ENCODE assay signal across 15 cellular contexts in genomic region chr20:34368547-34368946, GRCh38. TPM values are rescaled to one million over a fixed set of nuclear protein-coding genes. Genes with fewer than 3 reads are reported as not detected.
DNase-seq lines count a peak whose midpoint lies in the region; ATAC-seq, FAIRE-seq and TF ChIP-seq lines count a peak whose summit lies in the region.
"Had no signal": no experiment of that assay in that cellular context is flagged by ENCODE, and none has a peak within 500 bp of the region (broad histone marks: within the 10 kb centered on the region; RNA-seq: fewer than 3 reads in every experiment).

No MANE protein-coding gene starts in this region.

- H3K4me3 Mint-ChIP-seq in activated CD8-positive, alpha-beta T cell treated with anti-CD3 and anti-CD28 coated beads for 36 hours = no peak overlapping the region
- no peak overlapping the region for H3K4me3 Mint-ChIP-seq in stimulated activated memory B cell treated with anti-CD40 and anti-IgM and Interleukin-4, amounts not matched to agents 10 μg/mL and 1 μg/mL and 100 μg/mL, for 72 hours

- no peaks in the 10 kb centered on the region for H3K27me3 ChIP-seq in small intestine (ENCODE audit: control insufficient read depth in 2 of 2, insufficient read depth in 2 of 2, low read length in 2 of 2)
- H3K27me3 ChIP-seq: esophagus squamous epithelium, uterus had no signal

- H3K27ac ChIP-seq in small intestine (ENCODE audit: low read depth in 1 of 2, low read length in 1 of 2) = no peak overlapping the region
- H3K27ac ChIP-seq: uterus had no signal

- 67 to 70% (median 68%) methylated on average over 4 of the region's 4 CpGs for WGBS in small intestine, 3 donors

- H3K4me3 ChIP-seq in fibroblast of mammary gland (ENCODE audit: control insufficient read depth, low read depth, low read length) (no peak overlapping the region), small intestine (ENCODE audit: low read depth in 1 of 2, low read length in 2 of 2) (no peak overlapping the region)
- H3K4me3 ChIP-seq: esophagus squamous epithelium, uterus had no signal

- intact Hi-C loops in activated CD8-positive, alpha-beta T cell treated with anti-CD3 and anti-CD28 coated beads for 36 hours (cut with micrococcal nuclease) = no loop called here

- H3K27me3 Mint-ChIP-seq in activated CD8-positive, alpha-beta T cell treated with anti-CD3 and anti-CD28 coated beads for 36 hours = no peaks in the 10 kb centered on the region
- no peaks in the 10 kb centered on the region for H3K27me3 Mint-ChIP-seq in stimulated activated memory B cell treated with anti-CD40 and anti-IgM and Interleukin-4, amounts not matched to agents 10 μg/mL and 1 μg/mL and 100 μg/mL, for 72 hours

- peaks cover 3 to 16% of the 10 kb centered on the region in 2 donors for H3K36me3 ChIP-seq in small intestine (ENCODE audit: control insufficient read depth in 2 of 2, insufficient read depth in 2 of 2, low read length in 2 of 2)
- H3K36me3 ChIP-seq: uterus had no signal

- H3K4me1 Mint-ChIP-seq in activated CD8-positive, alpha-beta T cell treated with anti-CD3 and anti-CD28 coated beads for 36 hours (ENCODE audit: low read depth) = peaks cover 56% of the 10 kb centered on the region
- H3K4me1 Mint-ChIP-seq in stimulated activated memory B cell treated with anti-CD40 and anti-IgM and Interleukin-4, amounts not matched to agents 10 μg/mL and 1 μg/mL and 100 μg/mL, for 72 hours = peaks cover 45% of the 10 kb centered on the region

- H3K27ac Mint-ChIP-seq in activated naive CD4-positive, alpha-beta T cell treated with anti-CD3 and anti-CD28 coated beads, Interleukin-2, amount 50 U/mL, for 72 hours = peak overlapping the region; percentile 70 to 71
- peak overlapping the region; percentile 55 for H3K27ac Mint-ChIP-seq in activated CD8-positive, alpha-beta T cell treated with anti-CD3 and anti-CD28 coated beads for 36 hours
- peak overlapping the region; percentile 22 for H3K27ac Mint-ChIP-seq in stimulated activated memory B cell treated with anti-CD40 and anti-IgM and Interleukin-4, amounts not matched to agents 10 μg/mL and 1 μg/mL and 100 μg/mL, for 72 hours

- no peaks in the 10 kb centered on the region for H3K9me3 ChIP-seq in small intestine (ENCODE audit: control insufficient read depth, low read depth)
- H3K9me3 ChIP-seq: esophagus squamous epithelium, uterus had no signal

- no peak for ATAC-seq in activated naive CD4-positive, alpha-beta T cell treated with anti-CD3 and anti-CD28 coated beads, Interleukin-2, amount 50 U/mL, for 72 hours
- ATAC-seq in activated CD8-positive, alpha-beta T cell treated with anti-CD3 and anti-CD28 coated beads for 36 hours = no peak
- ATAC-seq in stimulated activated memory B cell treated with anti-CD40 and anti-IgM and Interleukin-4, amounts not matched to agents 10 μg/mL and 1 μg/mL and 100 μg/mL, for 72 hours = no peak
- no peak for ATAC-seq in GM21423 (IDR thresholded peaks at IDR 0.05; ENCODE audit: unreplicated experiment)

- peaks cover 6 to 24% of the 10 kb centered on the region in 2 donors for H3K36me3 Mint-ChIP-seq in activated naive CD4-positive, alpha-beta T cell treated with anti-CD3 and anti-CD28 coated beads, Interleukin-2, amount 50 U/mL, for 72 hours
- H3K36me3 Mint-ChIP-seq in activated CD8-positive, alpha-beta T cell treated with anti-CD3 and anti-CD28 coated beads for 36 hours (ENCODE audit: low read depth) = peaks cover 55% of the 10 kb centered on the region
- peaks cover 45% of the 10 kb centered on the region for H3K36me3 Mint-ChIP-seq in stimulated activated memory B cell treated with anti-CD40 and anti-IgM and Interleukin-4, amounts not matched to agents 10 μg/mL and 1 μg/mL and 100 μg/mL, for 72 hours

- H3K4me1 ChIP-seq in small intestine (ENCODE audit: control insufficient read depth in 2 of 2, insufficient read depth in 1 of 2, low read depth in 1 of 2, low read length in 1 of 2) = peaks cover 5 to 7% of the 10 kb centered on the region in 2 donors

- no peak for TF ChIP-seq CTCF in activated CD8-positive, alpha-beta T cell treated with anti-CD3 and anti-CD28 coated beads for 36 hours (IDR thresholded peaks at IDR 0.05)
- TF ChIP-seq CTCF in fibroblast of mammary gland (conservative IDR thresholded peaks at IDR 0.05; ENCODE audit: control insufficient read depth, insufficient read depth, low read depth, low read length) = no peak

- POLR2A ChIA-PET in activated CD8-positive, alpha-beta T cell treated with anti-CD3 and anti-CD28 coated beads for 36 hours (lab: Charles Lee) = no interaction called here

- no peak for FAIRE-seq in small intestine (lab: Jason Lieb, UNC)
- FAIRE-seq: GM12892 had no signal

- no peak for DNase-seq in activated naive CD4-positive, alpha-beta T cell treated with anti-CD3 and anti-CD28 coated beads, Interleukin-2, amount 50 U/mL, for 72 hours (ENCODE audit: low spot score in 2 of 2)
- no peak for DNase-seq in activated naive CD4-positive, alpha-beta T cell treated with Interleukin-2 at 50 U/mL for 16 hours
- DNase-seq in activated CD8-positive, alpha-beta T cell treated with anti-CD3 and anti-CD28 coated beads for 36 hours = no peak
- DNase-seq in fibroblast of mammary gland (ENCODE audit: low read depth) = peak; percentile 17
- no peak for DNase-seq in small intestine
- no peak for DNase-seq in COR-L47 (lab: John Stamatoyannopoulos, UW)
- DNase-seq: activated CD4-positive, alpha-beta T cell treated with anti-CD3 and anti-CD28 coated beads for 4 hours; esophagus squamous epithelium; IMR-90; NCI-H1092 treated with DMSO at 0.1 percent for 48 hours; NCI-H226; uterus had no signal

- CTCF ChIA-PET in activated CD8-positive, alpha-beta T cell treated with anti-CD3 and anti-CD28 coated beads for 36 hours (lab: Charles Lee) = interaction anchor here (2.2 kb wide), 1 partner anchor 56 kb away, joined by 7 read pairs; no protein-coding TSS in a partner anchor

- no peaks in the 10 kb centered on the region for H3K9me3 Mint-ChIP-seq in activated naive CD4-positive, alpha-beta T cell treated with anti-CD3 and anti-CD28 coated beads, Interleukin-2, amount 50 U/mL, for 72 hours
- H3K9me3 Mint-ChIP-seq in activated CD8-positive, alpha-beta T cell treated with anti-CD3 and anti-CD28 coated beads for 36 hours = peaks cover 3% of the 10 kb centered on the region
- H3K9me3 Mint-ChIP-seq in stimulated activated memory B cell treated with anti-CD40 and anti-IgM and Interleukin-4, amounts not matched to agents 10 μg/mL and 1 μg/mL and 100 μg/mL, for 72 hours = peaks cover 2% of the 10 kb centered on the region

RNA-seq across cellular contexts. Expression of gene ITCH, which starts 5.5 kb away (rescaled TPM):
- total RNA-seq in activated naive CD4-positive, alpha-beta T cell treated with anti-CD3 and anti-CD28 coated beads, Interleukin-2, amount 50 U/mL, for 72 hours = 10 to 100 TPM; 37.4 to 49.5 TPM
- total RNA-seq in activated CD8-positive, alpha-beta T cell treated with anti-CD3 and anti-CD28 coated beads for 36 hours = 10 to 100 TPM; 46.0 to 51.8 TPM
- 10 to 100 TPM; 12.0 to 18.3 (median 15.1) TPM for polyA plus RNA-seq in small intestine
